Comparison of ENCODE assay signal across 9 cellular contexts in genomic region chr4:687975-688694, GRCh38. TPM values are rescaled to one million over a fixed set of nuclear protein-coding genes. Genes with fewer than 3 reads are reported as not detected.
DNase-seq lines count a peak whose midpoint lies in the region; ATAC-seq and TF ChIP-seq lines count a peak whose summit lies in the region.
"Had no signal": no experiment of that assay in that cellular context is flagged by ENCODE, and none has a peak within 500 bp of the region (broad histone marks: within the 10 kb centered on the region; RNA-seq: fewer than 3 reads in every experiment).

No MANE protein-coding gene starts in this region.

- H3K27me3 ChIP-seq in HUES48 (ENCODE audit: control insufficient read depth, insufficient read depth, low read length) (no peaks in the 10 kb centered on the region), left lung (peaks cover 0 to 14% of the 10 kb centered on the region in 2 donors), stomach (no peaks in the 10 kb centered on the region), MM.1S (replicated peaks; ENCODE audit: insufficient read depth, low read length) (no peaks in the 10 kb centered on the region)

- H3K4me3 ChIP-seq in HUES48 (ENCODE audit: low read depth, low read length): peak overlapping the region; percentile 63
- peak overlapping the region; percentile 79 for H3K4me3 ChIP-seq in coronary artery
- H3K4me3 ChIP-seq in left lung: peak overlapping the region; percentile 51 to 59
- H3K4me3 ChIP-seq in stomach: peak overlapping the region; percentile 46 to 55 (median 54)
- no peak overlapping the region for H3K4me3 ChIP-seq in MM.1S (ENCODE audit: low read length)

- no peak overlapping the region for H3K9ac ChIP-seq in HUES48 (ENCODE audit: low read depth, low read length)
- H3K9ac ChIP-seq in MM.1S (ENCODE audit: low read length): no peak overlapping the region

- no peaks in the 10 kb centered on the region for H3F3A ChIP-seq in MM.1S (ENCODE audit: insufficient read depth, low read length)

- no peaks in the 10 kb centered on the region for H4K20me1 ChIP-seq in MM.1S (ENCODE audit: insufficient read depth, low read length)

- H3K4me1 ChIP-seq in HUES48 (ENCODE audit: control insufficient read depth, insufficient read depth, low read length): peaks cover 21% of the 10 kb centered on the region
- H3K4me1 ChIP-seq in left lung: peaks cover 26 to 50% of the 10 kb centered on the region in 2 donors
- peaks cover 39 to 54% (median 45%) of the 10 kb centered on the region in 4 donors for H3K4me1 ChIP-seq in stomach
- no peaks in the 10 kb centered on the region for H3K4me1 ChIP-seq in MM.1S (ENCODE audit: low read length)

- TF ChIP-seq POLR2A in stomach (IDR thresholded peaks at IDR 0.05): no peak

- TF ChIP-seq CTCF in coronary artery (IDR thresholded peaks at IDR 0.05) (no peak), left lung (IDR thresholded peaks at IDR 0.05) (no peak), stomach (IDR thresholded peaks at IDR 0.05) (no peak), MM.1S (IDR thresholded peaks at IDR 0.05; ENCODE audit: low read length) (no peak)

- no peak for TF ChIP-seq EP300 in stomach (IDR thresholded peaks at IDR 0.05)

- no peak overlapping the region for H3K4me2 ChIP-seq in MM.1S (ENCODE audit: low read depth, low read length)

- no peak for DNase-seq in coronary artery (ENCODE audit: low spot score)
- peak; percentile 56 to 80 for DNase-seq in left lung
- peak; percentile 49 for DNase-seq in stomach
- no peak for DNase-seq in HuH-7 (ENCODE audit: low spot score)
- DNase-seq in MM.1S: no peak
- DNase-seq in RPMI8226: no peak
- DNase-seq: SHP77 had no signal

- 54 to 67% (median 65%) methylated on average over 21 to 23 of the region's 23 CpGs for WGBS in stomach, 5 donors

- H3K9me3 ChIP-seq in HUES48 (ENCODE audit: control insufficient read depth, insufficient read depth, low read length): no peaks in the 10 kb centered on the region
- no peaks in the 10 kb centered on the region for H3K9me3 ChIP-seq in left lung
- H3K9me3 ChIP-seq in stomach: no peaks in the 10 kb centered on the region
- H3K9me3 ChIP-seq in MM.1S (replicated peaks; ENCODE audit: insufficient read depth, low read length): no peaks in the 10 kb centered on the region

- no peak overlapping the region for H2AFZ ChIP-seq in MM.1S (ENCODE audit: low read length)

- no peaks in the 10 kb centered on the region for H3K79me2 ChIP-seq in MM.1S (ENCODE audit: low read length)

- peak; percentile 55 for ATAC-seq in left lung
- ATAC-seq in HG02798 (IDR thresholded peaks at IDR 0.05; ENCODE audit: poor library complexity, unreplicated experiment): no peak

- H3K27ac ChIP-seq in HUES48 (ENCODE audit: low read depth, low read length) (no peak overlapping the region), coronary artery (peak overlapping the region; percentile 62 to 91), left lung (peak overlapping the region; percentile 90 to 91), stomach (peak overlapping the region; percentile 77 to 90 (median 84)), MM.1S (ENCODE audit: low read length) (no peak overlapping the region)

- no peaks in the 10 kb centered on the region for H3K36me3 ChIP-seq in HUES48 (ENCODE audit: control insufficient read depth, insufficient read depth, low read length)
- H3K36me3 ChIP-seq in left lung: peaks cover 0 to 5% of the 10 kb centered on the region in 2 donors
- peaks cover 0 to 9% (median 8%) of the 10 kb centered on the region in 4 donors for H3K36me3 ChIP-seq in stomach
- H3K36me3 ChIP-seq in MM.1S (replicated peaks; ENCODE audit: insufficient read depth, low read length): no peaks in the 10 kb centered on the region

- no peaks in the 10 kb centered on the region for H3K9me2 ChIP-seq in MM.1S (replicated peaks; ENCODE audit: insufficient read depth, low read length)

- intact Hi-C loops in left lung (cut with DNase I) (no loop called here), stomach (cut with DNase I; ENCODE audit: low total_unique reads) (no loop called here)

RNA-seq across cellular contexts. Expression of gene SLC49A3, which starts 0.8 kb away (rescaled TPM):
- total RNA-seq in left lung (10 to 100 TPM; 23.2 to 27.5 TPM), stomach (10 to 100 TPM in 2 of 5 donors, 1 to 10 TPM in 3; 2.7 to 18.8 (median 9.4) TPM)
- polyA plus RNA-seq in stomach: 10 to 100 TPM in 2 of 3 donors, 1 to 10 TPM in 1; 8.2 to 15.2 (median 11.4) TPM

RNA-seq across cellular contexts. Expression of gene MYL5, which starts 13.8 kb away (rescaled TPM):
- total RNA-seq in left lung (10 to 100 TPM in 1 of 2 donors, 1 to 10 TPM in 1; 7.8 to 11.3 TPM), stomach (10 to 100 TPM in 3 of 5 donors, 1 to 10 TPM in 2; 7.0 to 67.7 (median 13.4) TPM)
- polyA plus RNA-seq in stomach: 100 to 1,000 TPM in 1 of 3 donors, 10 to 100 TPM in 2; 18.8 to 148 (median 42.7) TPM

RNA-seq across cellular contexts. Expression of gene ATP5ME, which starts 14.1 kb away (rescaled TPM):
- total RNA-seq in left lung: 100 to 1,000 TPM; 171 to 211 TPM
- total RNA-seq in stomach: 100 to 1,000 TPM in 3 of 5 donors, 10 to 100 TPM in 1, 1 to 10 TPM in 1; 8.0 to 842 (median 169) TPM
- 100 to 1,000 TPM; 742 to 876 (median 853) TPM for polyA plus RNA-seq in stomach

RNA-seq across cellular contexts. Expression of gene PCGF3, which starts 17.5 kb away (rescaled TPM):
- total RNA-seq in left lung: 10 to 100 TPM; 43.7 to 49.2 TPM
- total RNA-seq in stomach: 100 to 1,000 TPM in 2 of 5 donors, 10 to 100 TPM in 3; 45.2 to 140 (median 82.6) TPM
- polyA plus RNA-seq in stomach: 10 to 100 TPM; 24.7 to 48.9 (median 24.9) TPM

Comparison
In these comparisons a context has a peak if more than half of its experiments do, and no peak if none do; other contexts are left out.
1. H3K27ac ChIP-seq: peak in coronary artery (2 of 2), left lung (2 of 2) and stomach (5 of 5); none in HUES48 (single experiment) and MM.1S (single experiment).
2. DNase-seq: peak in left lung (2 of 2) and stomach (single experiment); none in coronary artery (single experiment), HuH-7 (single experiment), MM.1S (single experiment) and RPMI8226 (single experiment).